Comparison of ENCODE assay signal across 22 cellular contexts in genomic region chr17:49219987-49220386, GRCh38. TPM values are rescaled to one million over a fixed set of nuclear protein-coding genes. Genes with fewer than 3 reads are reported as not detected.
DNase-seq lines count a peak whose midpoint lies in the region; ATAC-seq and TF ChIP-seq lines count a peak whose summit lies in the region.
"Had no signal": no experiment of that assay in that cellular context is flagged by ENCODE, and none has a peak within 500 bp of the region (broad histone marks: within the 10 kb centered on the region; RNA-seq: fewer than 3 reads in every experiment).

No MANE protein-coding gene starts in this region.

- H3K9me3 ChIP-seq in CD8-positive, alpha-beta T cell (ENCODE audit: low read length) = no peaks in the 10 kb centered on the region
- H3K9me3 ChIP-seq in MG63 = no peaks in the 10 kb centered on the region
- H3K9me3 ChIP-seq: right atrium auricular region, thyroid gland had no signal

- no peaks in the 10 kb centered on the region for H3K27me3 Mint-ChIP-seq in CD8-positive, alpha-beta T cell (ENCODE audit: low read depth)
- H3K27me3 Mint-ChIP-seq in activated naive CD8-positive, alpha-beta T cell treated with anti-CD3 and anti-CD28 coated beads, Interleukin-2, amount 10 ng/mL, durations not matched to agents 7 days and 5 days = peaks cover 2% of the 10 kb centered on the region
- H3K27me3 Mint-ChIP-seq in natural killer cell treated with Interleukin-12 subunit alpha and Interleukin-12 subunit beta and Interleukin-15 and Interleukin-18, amount 100 ng/mL, for 72 hours = no peaks in the 10 kb centered on the region
- H3K27me3 Mint-ChIP-seq in activated naive CD4-positive, alpha-beta T cell treated with anti-CD3 and anti-CD28 coated beads, Interleukin-2, amount 10 ng/mL, durations not matched to agents 7 days and 5 days = peaks cover 26% of the 10 kb centered on the region

- no peaks in the 10 kb centered on the region for H3K27me3 ChIP-seq in CD8-positive, alpha-beta T cell (ENCODE audit: insufficient read depth, low read length)
- H3K27me3 ChIP-seq in MG63 = peaks cover 5% of the 10 kb centered on the region; the same call in 1 of the 2 replicates

- no peak for ATAC-seq in CD8-positive, alpha-beta T cell
- no peak for ATAC-seq in activated naive CD8-positive, alpha-beta T cell treated with anti-CD3 and anti-CD28 coated beads, Interleukin-2, amount 10 ng/mL, durations not matched to agents 7 days and 5 days (ENCODE audit: low read depth)
- no peak for ATAC-seq in natural killer cell treated with Interleukin-12 subunit alpha and Interleukin-12 subunit beta and Interleukin-15 and Interleukin-18, amount 100 ng/mL, for 72 hours
- no peak for ATAC-seq in GM19452 (IDR thresholded peaks at IDR 0.05; ENCODE audit: unreplicated experiment)

- peak overlapping the region; percentile 54 for H3K4me3 Mint-ChIP-seq in CD8-positive, alpha-beta T cell
- peak overlapping the region; percentile 65 for H3K4me3 Mint-ChIP-seq in activated naive CD8-positive, alpha-beta T cell treated with anti-CD3 and anti-CD28 coated beads, Interleukin-2, amount 10 ng/mL, durations not matched to agents 7 days and 5 days
- H3K4me3 Mint-ChIP-seq in natural killer cell treated with Interleukin-12 subunit alpha and Interleukin-12 subunit beta and Interleukin-15 and Interleukin-18, amount 100 ng/mL, for 72 hours = peak overlapping the region; percentile 82
- H3K4me3 Mint-ChIP-seq in activated naive CD4-positive, alpha-beta T cell treated with anti-CD3 and anti-CD28 coated beads, Interleukin-2, amount 10 ng/mL, durations not matched to agents 7 days and 5 days = no peak overlapping the region

- CTCF ChIA-PET in CD8-positive, alpha-beta T cell (lab: Charles Lee) = interaction anchor here (3.1 to 13.8 kb wide), 2 partner anchors 8 to 28 kb away, joined by 21 to 179 read pairs; partner anchors contain the start of gene PHOSPHO1
- CTCF ChIA-PET in activated naive CD4-positive, alpha-beta T cell treated with anti-CD3 and anti-CD28 coated beads, Interleukin-2, amount 10 ng/mL, durations not matched to agents 7 days and 5 days (lab: Charles Lee) = no interaction called here

- H3K36me3 ChIP-seq in CD8-positive, alpha-beta T cell (ENCODE audit: insufficient read depth, low read length) = peaks cover 17% of the 10 kb centered on the region
- no peaks in the 10 kb centered on the region for H3K36me3 ChIP-seq in MG63
- H3K36me3 ChIP-seq: right atrium auricular region, thyroid gland had no signal

- H3K4me1 ChIP-seq in CD8-positive, alpha-beta T cell (ENCODE audit: insufficient read depth, low read length) = peaks cover 77% of the 10 kb centered on the region

- TF ChIP-seq CTCF in 22Rv1 (IDR thresholded peaks at IDR 0.05) = peak; percentile 25
- no peak for TF ChIP-seq CTCF in CD8-positive, alpha-beta T cell (IDR thresholded peaks at IDR 0.05)
- no peak for TF ChIP-seq CTCF in coronary artery (IDR thresholded peaks at IDR 0.05)

- H3K9me3 Mint-ChIP-seq in CD8-positive, alpha-beta T cell = no peaks in the 10 kb centered on the region
- no peaks in the 10 kb centered on the region for H3K9me3 Mint-ChIP-seq in activated naive CD8-positive, alpha-beta T cell treated with anti-CD3 and anti-CD28 coated beads, Interleukin-2, amount 10 ng/mL, durations not matched to agents 7 days and 5 days
- H3K9me3 Mint-ChIP-seq in natural killer cell treated with Interleukin-12 subunit alpha and Interleukin-12 subunit beta and Interleukin-15 and Interleukin-18, amount 100 ng/mL, for 72 hours = no peaks in the 10 kb centered on the region
- no peaks in the 10 kb centered on the region for H3K9me3 Mint-ChIP-seq in activated naive CD4-positive, alpha-beta T cell treated with anti-CD3 and anti-CD28 coated beads, Interleukin-2, amount 10 ng/mL, durations not matched to agents 7 days and 5 days

- H3K27ac Mint-ChIP-seq in CD8-positive, alpha-beta T cell = peak overlapping the region; percentile 95
- H3K27ac Mint-ChIP-seq in activated naive CD8-positive, alpha-beta T cell treated with anti-CD3 and anti-CD28 coated beads, Interleukin-2, amount 10 ng/mL, durations not matched to agents 7 days and 5 days = peak overlapping the region; percentile 92
- peak overlapping the region; percentile 79 to 85 for H3K27ac Mint-ChIP-seq in natural killer cell treated with Interleukin-12 subunit alpha and Interleukin-12 subunit beta and Interleukin-15 and Interleukin-18, amount 100 ng/mL, for 72 hours
- no peak overlapping the region for H3K27ac Mint-ChIP-seq in activated naive CD4-positive, alpha-beta T cell treated with anti-CD3 and anti-CD28 coated beads, Interleukin-2, amount 10 ng/mL, durations not matched to agents 7 days and 5 days

- H3K27ac ChIP-seq in 22Rv1 (no peak overlapping the region), coronary artery (no peak overlapping the region)
- H3K27ac ChIP-seq in CD8-positive, alpha-beta T cell (ENCODE audit: low read depth, low read length) = peak overlapping the region; percentile 49
- H3K27ac ChIP-seq: right atrium auricular region, SK-N-MC, thyroid gland had no signal

- H3K4me3 ChIP-seq in CD8-positive, alpha-beta T cell (ENCODE audit: low read depth, low read length) = no peak overlapping the region
- H3K4me3 ChIP-seq in coronary artery = no peak overlapping the region
- H3K4me3 ChIP-seq in MG63 = no peak overlapping the region
- H3K4me3 ChIP-seq: right atrium auricular region, SK-N-MC, thyroid gland had no signal

- POLR2A ChIA-PET in CD8-positive, alpha-beta T cell (lab: Charles Lee) = interaction anchor here (0.7 to 2.5 kb wide), 3 partner anchors 7 to 477 kb away, joined by 3 to 9 read pairs (median 7); partner anchors contain the start of genes ABI3 and GNGT2
- POLR2A ChIA-PET in activated naive CD8-positive, alpha-beta T cell treated with anti-CD3 and anti-CD28 coated beads, Interleukin-2, amount 10 ng/mL, durations not matched to agents 7 days and 5 days (lab: Charles Lee) = interaction anchor here (2.0 to 5.6 kb wide), 3 partner anchors 11 to 39 kb away, joined by 8 to 86 read pairs (median 38); partner anchors contain the start of genes ABI3 and GNGT2

- intact Hi-C loops in CD8-positive, alpha-beta T cell (cut with DNase I, micrococcal nuclease) = loop anchor here (2.0 to 10.0 kb wide), 4 partner anchors 27 to 325 kb away; partner anchors contain the start of genes ZNF652 (in 2 of the 2) and ATP5MC1 (in 1 of the 2)

- H3K4me1 Mint-ChIP-seq in CD8-positive, alpha-beta T cell (ENCODE audit: low read depth) = peaks cover 70% of the 10 kb centered on the region
- H3K4me1 Mint-ChIP-seq in activated naive CD8-positive, alpha-beta T cell treated with anti-CD3 and anti-CD28 coated beads, Interleukin-2, amount 10 ng/mL, durations not matched to agents 7 days and 5 days = peaks cover 65% of the 10 kb centered on the region
- H3K4me1 Mint-ChIP-seq in natural killer cell treated with Interleukin-12 subunit alpha and Interleukin-12 subunit beta and Interleukin-15 and Interleukin-18, amount 100 ng/mL, for 72 hours (ENCODE audit: low read depth in 2 of 2) = peaks cover 55 to 60% of the 10 kb centered on the region in 2 donors
- H3K4me1 Mint-ChIP-seq in activated naive CD4-positive, alpha-beta T cell treated with anti-CD3 and anti-CD28 coated beads, Interleukin-2, amount 10 ng/mL, durations not matched to agents 7 days and 5 days = peaks cover 82% of the 10 kb centered on the region

- peaks cover 41% of the 10 kb centered on the region for H3K36me3 Mint-ChIP-seq in CD8-positive, alpha-beta T cell
- peaks cover 47% of the 10 kb centered on the region for H3K36me3 Mint-ChIP-seq in activated naive CD8-positive, alpha-beta T cell treated with anti-CD3 and anti-CD28 coated beads, Interleukin-2, amount 10 ng/mL, durations not matched to agents 7 days and 5 days
- no peaks in the 10 kb centered on the region for H3K36me3 Mint-ChIP-seq in natural killer cell treated with Interleukin-12 subunit alpha and Interleukin-12 subunit beta and Interleukin-15 and Interleukin-18, amount 100 ng/mL, for 72 hours
- H3K36me3 Mint-ChIP-seq in activated naive CD4-positive, alpha-beta T cell treated with anti-CD3 and anti-CD28 coated beads, Interleukin-2, amount 10 ng/mL, durations not matched to agents 7 days and 5 days = peaks cover 58% of the 10 kb centered on the region

- no peak for DNase-seq in CD8-positive, alpha-beta T cell
- no peak for DNase-seq in activated naive CD8-positive, alpha-beta T cell treated with anti-CD3 and anti-CD28 coated beads, Interleukin-2, amount 10 ng/mL, durations not matched to agents 7 days and 5 days
- DNase-seq in natural killer cell treated with Interleukin-12 subunit alpha and Interleukin-12 subunit beta and Interleukin-15 and Interleukin-18, amount 100 ng/mL, for 72 hours (ENCODE audit: low spot score) = no peak
- DNase-seq in coronary artery (ENCODE audit: low spot score) (no peak), MG63 (no peak)
- DNase-seq in activated naive CD4-positive, alpha-beta T cell treated with anti-CD3 and anti-CD28 coated beads, Interleukin-2, amount 10 ng/mL, durations not matched to agents 7 days and 5 days = no peak
- DNase-seq: activated CD4-positive, CD25-positive, alpha-beta regulatory T cell; activated effector memory CD4-positive, alpha-beta T cell treated with Interleukin-2 at 50 U/mL for 16 hours; COR-L47; dermis blood vessel endothelial cell; NCI-H1105; NCI-H2081 treated with DMSO at 0.1 percent for 48 hours; RPMI8226; T1000; thyroid gland had no signal

RNA-seq across cellular contexts. Expression of gene ABI3, which starts 9.5 kb away (rescaled TPM):
- 10 to 100 TPM; 12.8 to 13.6 TPM for total RNA-seq in CD8-positive, alpha-beta T cell
- total RNA-seq in activated naive CD8-positive, alpha-beta T cell treated with anti-CD3 and anti-CD28 coated beads, Interleukin-2, amount 10 ng/mL, durations not matched to agents 7 days and 5 days = 10 to 100 TPM; 86.4 to 86.7 TPM
- total RNA-seq in natural killer cell treated with Interleukin-12 subunit alpha and Interleukin-12 subunit beta and Interleukin-15 and Interleukin-18, amount 100 ng/mL, for 72 hours = 10 to 100 TPM; 26.9 to 54.1 TPM
- not detected in 2 replicates for total RNA-seq in MG63 (2014; rRNA removed; shearing (Covaris generic); ENCODE audit: low replicate concordance)
- total RNA-seq: NCI-H460 had no signal

RNA-seq across cellular contexts. Expression of gene GNGT2, which starts 9.6 kb away (rescaled TPM):
- 1 to 10 TPM; 3.7 to 4.1 TPM for total RNA-seq in CD8-positive, alpha-beta T cell
- total RNA-seq in activated naive CD8-positive, alpha-beta T cell treated with anti-CD3 and anti-CD28 coated beads, Interleukin-2, amount 10 ng/mL, durations not matched to agents 7 days and 5 days = 10 to 100 TPM; 27.9 to 34.2 TPM
- total RNA-seq in natural killer cell treated with Interleukin-12 subunit alpha and Interleukin-12 subunit beta and Interleukin-15 and Interleukin-18, amount 100 ng/mL, for 72 hours = 10 to 100 TPM; 15.3 to 19.6 TPM
- not detected in 2 replicates for total RNA-seq in MG63 (2014; rRNA removed; shearing (Covaris generic); ENCODE audit: low replicate concordance)
- total RNA-seq: fibroblast of villous mesenchyme, NCI-H460, osteocyte had no signal

RNA-seq across cellular contexts. Expression of gene PHOSPHO1, which starts 10.6 kb away (rescaled TPM):
- total RNA-seq in CD8-positive, alpha-beta T cell = not detected
- not detected for total RNA-seq in activated naive CD8-positive, alpha-beta T cell treated with anti-CD3 and anti-CD28 coated beads, Interleukin-2, amount 10 ng/mL, durations not matched to agents 7 days and 5 days
- not detected for total RNA-seq in natural killer cell treated with Interleukin-12 subunit alpha and Interleukin-12 subunit beta and Interleukin-15 and Interleukin-18, amount 100 ng/mL, for 72 hours
- total RNA-seq in MG63 (2014; rRNA removed; shearing (Covaris generic); ENCODE audit: low replicate concordance) = not detected in 2 replicates
- total RNA-seq: dermis blood vessel endothelial cell, NCI-H460, osteocyte had no signal

Comparison
In these comparisons a context has a peak if more than half of its experiments do, and no peak if none do; other contexts are left out.
1. RNA of gene ABI3, which starts 9.5 kb away (total RNA-seq): 86.4 to 86.7 TPM in activated naive CD8-positive, alpha-beta T cell treated with anti-CD3 and anti-CD28 coated beads, Interleukin-2, amount 10 ng/mL, durations not matched to agents 7 days and 5 days, 26.9 to 54.1 TPM in natural killer cell treated with Interleukin-12 subunit alpha and Interleukin-12 subunit beta and Interleukin-15 and Interleukin-18, amount 100 ng/mL, for 72 hours and 12.8 to 13.6 TPM in CD8-positive, alpha-beta T cell; not detected in MG63; every median in the first group is over 10 times any median in the second.